In the genomic region with DNA sequence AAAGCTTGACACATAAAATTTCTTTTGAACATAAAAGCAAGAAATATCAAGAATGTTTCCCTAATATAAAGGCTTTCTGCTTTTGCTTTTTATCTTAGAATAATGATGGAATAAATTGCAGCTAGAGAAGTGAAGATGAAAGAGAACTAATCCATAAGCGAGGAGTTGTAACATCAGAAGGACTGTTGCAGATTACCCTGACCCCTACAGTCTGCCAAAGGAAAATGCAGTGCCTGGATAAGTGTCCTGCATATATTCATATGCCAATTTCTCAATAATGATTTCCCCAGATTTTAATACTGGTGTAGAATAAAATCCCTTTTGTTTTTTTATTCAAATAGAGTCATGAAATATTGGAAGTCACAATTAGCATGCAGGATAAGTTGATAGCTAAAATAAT, we compare ENCODE assay signal across 10 cellular contexts.
DNase-seq lines count a peak whose midpoint lies in the region; ATAC-seq and TF ChIP-seq lines count a peak whose summit lies in the region.
"Had no signal": no experiment of that assay in that cellular context is flagged by ENCODE, and none has a peak within 500 bp of the region (broad histone marks: within the 10 kb centered on the region; RNA-seq: fewer than 3 reads in every experiment).

No MANE protein-coding gene starts in this region.

- H3K36me3 ChIP-seq in Panc1 (ENCODE audit: control insufficient read depth, insufficient read depth, low read length) (no peaks in the 10 kb centered on the region), thoracic aorta (no peaks in the 10 kb centered on the region)

- intact Hi-C loops in Panc1 (cut with micrococcal nuclease; ENCODE audit: unreplicated experiment): no loop called here

- H3K27me3 ChIP-seq in Panc1 (ENCODE audit: control insufficient read depth, insufficient read depth, low read length) (no peaks in the 10 kb centered on the region), thoracic aorta (replicated peaks; ENCODE audit: insufficient read depth) (no peaks in the 10 kb centered on the region)

- H3K4me3 ChIP-seq in Panc1 (ENCODE audit: low read depth in 2 of 2, low read length in 2 of 2) (no peak overlapping the region), fibroblast of pulmonary artery (replicated peaks; ENCODE audit: low read depth, low read length) (no peak overlapping the region), thoracic aorta (no peak overlapping the region)

- in situ Hi-C loops in Panc1 (cut with HindIII; ENCODE audit: low pct_unique_long_range_greater_than_20kb, low sequenced_read_pairs): no loop called here

- H3K4me1 ChIP-seq in Panc1 (ENCODE audit: control insufficient read depth, insufficient read depth, low read length) (no peaks in the 10 kb centered on the region), thoracic aorta (ENCODE audit: control insufficient read depth in 1 of 2, low read depth in 2 of 2) (no peaks in the 10 kb centered on the region)

- peak; percentile 0 for DNase-seq in NOMO-1 treated with DMSO at 0.1 percent for 48 hours (lab: John Stamatoyannopoulos, UW; ENCODE audit: unreplicated experiment)
- DNase-seq in NOMO-1 treated with dmso at 0.1 percent for 144 hours (lab: John Stamatoyannopoulos, UW; ENCODE audit: unreplicated experiment): no peak
- peak; percentile 2 for DNase-seq in Panc1 (ENCODE audit: low read depth, low spot score)
- DNase-seq in fibroblast of pulmonary artery (ENCODE audit: low read depth): peak; percentile 44
- no peak for DNase-seq in thoracic aorta (ENCODE audit: low spot score)
- DNase-seq in DMS114 treated with DMSO at 0.1 percent for 48 hours (lab: John Stamatoyannopoulos, UW; ENCODE audit: unreplicated experiment): no peak
- no peak for DNase-seq in COLO668 (lab: John Stamatoyannopoulos, UW; ENCODE audit: unreplicated experiment)
- DNase-seq in activated gamma-delta T cell (lab: John Stamatoyannopoulos, UW): no peak
- DNase-seq: CD4-positive, CD25-positive, alpha-beta regulatory T cell; NCI-H2107 had no signal

- BruUV-seq in Panc1 (replicated peaks; lab: Mats Ljungman, UMichigan): no TSS peak

- peaks cover 10% of the 10 kb centered on the region; the same call in 1 of the 2 replicates for H3K9me3 ChIP-seq in Panc1 (ENCODE audit: control insufficient read depth, insufficient read depth, low read depth, low read length)
- H3K9me3 ChIP-seq in thoracic aorta: no peaks in the 10 kb centered on the region

- ATAC-seq in Panc1: no peak
- ATAC-seq in thoracic aorta (ENCODE audit: insufficient number of reproducible peaks, low FRiP score, low read depth): no peak

- TF ChIP-seq CTCF in Panc1 (IDR thresholded peaks at IDR 0.05): peak; percentile 63; the same call in 1 of the 2 replicates
- peak; percentile 49 for TF ChIP-seq CTCF in fibroblast of pulmonary artery (IDR thresholded peaks at IDR 0.05; ENCODE audit: low read length, missing control alignments)
- peak; percentile 48 for TF ChIP-seq CTCF in thoracic aorta (IDR thresholded peaks at IDR 0.05)

- CTCF ChIA-PET in Panc1 (lab: Charles Lee): no interaction called here

- H3K27ac ChIP-seq in Panc1 (ENCODE audit: low read length) (no peak overlapping the region), thoracic aorta (no peak overlapping the region)

- POLR2A ChIA-PET in Panc1 (lab: Charles Lee): no interaction called here

Comparison
In these comparisons a context has a peak if more than half of its experiments do, and no peak if none do; other contexts are left out.
1. DNase-seq: peak in NOMO-1 treated with DMSO at 0.1 percent for 48 hours (single experiment), Panc1 (single experiment) and fibroblast of pulmonary artery (single experiment); none in NOMO-1 treated with dmso at 0.1 percent for 144 hours (single experiment), thoracic aorta (single experiment), DMS114 treated with DMSO at 0.1 percent for 48 hours (single experiment), COLO668 (single experiment) and activated gamma-delta T cell (single experiment).
2. Peak in every context shown above with its lines, with median percentiles within 50 percentile points of each other: CTCF ChIP-seq.